2 cellular contexts compared by ENCODE assay signal in the genomic region with DNA sequence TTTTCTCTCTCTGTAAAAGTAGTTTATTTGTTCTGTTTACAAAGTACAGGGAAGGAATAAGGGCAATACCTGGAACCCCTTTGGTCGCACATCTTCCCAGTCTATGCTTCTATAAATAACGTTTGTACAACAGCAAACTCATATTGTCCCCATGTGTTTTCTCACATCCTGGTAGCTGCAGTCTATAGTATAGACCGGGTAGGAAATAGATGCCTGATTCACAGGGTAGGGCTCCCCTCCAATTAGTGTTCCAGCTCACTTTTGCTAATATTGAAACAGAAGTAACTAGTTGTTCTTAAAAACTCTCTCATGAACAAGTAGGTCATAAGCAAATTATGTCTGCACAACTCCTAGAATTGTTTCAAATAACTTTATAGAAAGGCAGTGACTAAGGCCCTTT.
TF ChIP-seq lines count a peak whose summit lies in the region.

No MANE protein-coding gene starts in this region.

TF ChIP-seq in SK-N-SH, 30 proteins besides CTCF, POLR2A, EP300 and RAD21 (continued from another document):
- TF ChIP-seq, protein P1, sequence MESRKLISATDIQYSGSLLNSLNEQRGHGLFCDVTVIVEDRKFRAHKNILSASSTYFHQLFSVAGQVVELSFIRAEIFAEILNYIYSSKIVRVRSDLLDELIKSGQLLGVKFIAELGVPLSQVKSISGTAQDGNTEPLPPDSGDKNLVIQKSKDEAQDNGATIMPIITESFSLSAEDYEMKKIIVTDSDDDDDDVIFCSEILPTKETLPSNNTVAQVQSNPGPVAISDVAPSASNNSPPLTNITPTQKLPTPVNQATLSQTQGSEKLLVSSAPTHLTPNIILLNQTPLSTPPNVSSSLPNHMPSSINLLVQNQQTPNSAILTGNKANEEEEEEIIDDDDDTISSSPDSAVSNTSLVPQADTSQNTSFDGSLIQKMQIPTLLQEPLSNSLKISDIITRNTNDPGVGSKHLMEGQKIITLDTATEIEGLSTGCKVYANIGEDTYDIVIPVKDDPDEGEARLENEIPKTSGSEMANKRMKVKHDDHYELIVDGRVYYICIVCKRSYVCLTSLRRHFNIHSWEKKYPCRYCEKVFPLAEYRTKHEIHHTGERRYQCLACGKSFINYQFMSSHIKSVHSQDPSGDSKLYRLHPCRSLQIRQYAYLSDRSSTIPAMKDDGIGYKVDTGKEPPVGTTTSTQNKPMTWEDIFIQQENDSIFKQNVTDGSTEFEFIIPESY (IDR thresholded peaks at IDR 0.05; ENCODE audit: borderline replicate concordance, low read depth) = no peak
- TF ChIP-seq FOSL2 (IDR thresholded peaks at IDR 0.05; ENCODE audit: borderline replicate concordance, low read depth) (no peak), RXRA (IDR thresholded peaks at IDR 0.05; ENCODE audit: borderline replicate concordance, low read depth) (no peak), TAF1 (IDR thresholded peaks at IDR 0.05; ENCODE audit: borderline replicate concordance, low read depth, low read length) (no peak), TEAD4 (IDR thresholded peaks at IDR 0.05; ENCODE audit: borderline replicate concordance, insufficient read depth) (no peak), TCF12 (IDR thresholded peaks at IDR 0.05) (no peak), FOXJ3 (CRISPR knock-in tag; IDR thresholded peaks at IDR 0.05) (no peak), ELF1 (IDR thresholded peaks at IDR 0.05) (no peak), RCOR1 (IDR thresholded peaks at IDR 0.05; ENCODE audit: low read length) (no peak), MXI1 (IDR thresholded peaks at IDR 0.05; ENCODE audit: low read depth, low read length) (no peak)
- TF ChIP-seq, protein P2, sequence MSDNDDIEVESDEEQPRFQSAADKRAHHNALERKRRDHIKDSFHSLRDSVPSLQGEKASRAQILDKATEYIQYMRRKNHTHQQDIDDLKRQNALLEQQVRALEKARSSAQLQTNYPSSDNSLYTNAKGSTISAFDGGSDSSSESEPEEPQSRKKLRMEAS (IDR thresholded peaks at IDR 0.05; ENCODE audit: low read depth) = no peak
- TF ChIP-seq, protein P3, sequence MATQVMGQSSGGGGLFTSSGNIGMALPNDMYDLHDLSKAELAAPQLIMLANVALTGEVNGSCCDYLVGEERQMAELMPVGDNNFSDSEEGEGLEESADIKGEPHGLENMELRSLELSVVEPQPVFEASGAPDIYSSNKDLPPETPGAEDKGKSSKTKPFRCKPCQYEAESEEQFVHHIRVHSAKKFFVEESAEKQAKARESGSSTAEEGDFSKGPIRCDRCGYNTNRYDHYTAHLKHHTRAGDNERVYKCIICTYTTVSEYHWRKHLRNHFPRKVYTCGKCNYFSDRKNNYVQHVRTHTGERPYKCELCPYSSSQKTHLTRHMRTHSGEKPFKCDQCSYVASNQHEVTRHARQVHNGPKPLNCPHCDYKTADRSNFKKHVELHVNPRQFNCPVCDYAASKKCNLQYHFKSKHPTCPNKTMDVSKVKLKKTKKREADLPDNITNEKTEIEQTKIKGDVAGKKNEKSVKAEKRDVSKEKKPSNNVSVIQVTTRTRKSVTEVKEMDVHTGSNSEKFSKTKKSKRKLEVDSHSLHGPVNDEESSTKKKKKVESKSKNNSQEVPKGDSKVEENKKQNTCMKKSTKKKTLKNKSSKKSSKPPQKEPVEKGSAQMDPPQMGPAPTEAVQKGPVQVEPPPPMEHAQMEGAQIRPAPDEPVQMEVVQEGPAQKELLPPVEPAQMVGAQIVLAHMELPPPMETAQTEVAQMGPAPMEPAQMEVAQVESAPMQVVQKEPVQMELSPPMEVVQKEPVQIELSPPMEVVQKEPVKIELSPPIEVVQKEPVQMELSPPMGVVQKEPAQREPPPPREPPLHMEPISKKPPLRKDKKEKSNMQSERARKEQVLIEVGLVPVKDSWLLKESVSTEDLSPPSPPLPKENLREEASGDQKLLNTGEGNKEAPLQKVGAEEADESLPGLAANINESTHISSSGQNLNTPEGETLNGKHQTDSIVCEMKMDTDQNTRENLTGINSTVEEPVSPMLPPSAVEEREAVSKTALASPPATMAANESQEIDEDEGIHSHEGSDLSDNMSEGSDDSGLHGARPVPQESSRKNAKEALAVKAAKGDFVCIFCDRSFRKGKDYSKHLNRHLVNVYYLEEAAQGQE (IDR thresholded peaks at IDR 0.05; ENCODE audit: low read depth, low read length) = no peak
- TF ChIP-seq, protein P4, sequence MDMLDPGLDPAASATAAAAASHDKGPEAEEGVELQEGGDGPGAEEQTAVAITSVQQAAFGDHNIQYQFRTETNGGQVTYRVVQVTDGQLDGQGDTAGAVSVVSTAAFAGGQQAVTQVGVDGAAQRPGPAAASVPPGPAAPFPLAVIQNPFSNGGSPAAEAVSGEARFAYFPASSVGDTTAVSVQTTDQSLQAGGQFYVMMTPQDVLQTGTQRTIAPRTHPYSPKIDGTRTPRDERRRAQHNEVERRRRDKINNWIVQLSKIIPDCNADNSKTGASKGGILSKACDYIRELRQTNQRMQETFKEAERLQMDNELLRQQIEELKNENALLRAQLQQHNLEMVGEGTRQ (IDR thresholded peaks at IDR 0.05; ENCODE audit: borderline replicate concordance, low read depth, low read length) = no peak

TF ChIP-seq in SK-N-SH treated with all-trans-retinoic acid at 6 μM for 48 hours, 23 proteins besides CTCF, POLR2A, EP300 and RAD21 (continued from another document):
- no peak for TF ChIP-seq SNAI2 (CRISPR knock-in tag; IDR thresholded peaks at IDR 0.05)
- no peak for TF ChIP-seq PPARA (CRISPR knock-in tag; IDR thresholded peaks at IDR 0.05; ENCODE audit: borderline replicate concordance)
- no peak for TF ChIP-seq TCF4 (CRISPR knock-in tag; IDR thresholded peaks at IDR 0.05; ENCODE audit: borderline replicate concordance)
- TF ChIP-seq, protein P5, sequence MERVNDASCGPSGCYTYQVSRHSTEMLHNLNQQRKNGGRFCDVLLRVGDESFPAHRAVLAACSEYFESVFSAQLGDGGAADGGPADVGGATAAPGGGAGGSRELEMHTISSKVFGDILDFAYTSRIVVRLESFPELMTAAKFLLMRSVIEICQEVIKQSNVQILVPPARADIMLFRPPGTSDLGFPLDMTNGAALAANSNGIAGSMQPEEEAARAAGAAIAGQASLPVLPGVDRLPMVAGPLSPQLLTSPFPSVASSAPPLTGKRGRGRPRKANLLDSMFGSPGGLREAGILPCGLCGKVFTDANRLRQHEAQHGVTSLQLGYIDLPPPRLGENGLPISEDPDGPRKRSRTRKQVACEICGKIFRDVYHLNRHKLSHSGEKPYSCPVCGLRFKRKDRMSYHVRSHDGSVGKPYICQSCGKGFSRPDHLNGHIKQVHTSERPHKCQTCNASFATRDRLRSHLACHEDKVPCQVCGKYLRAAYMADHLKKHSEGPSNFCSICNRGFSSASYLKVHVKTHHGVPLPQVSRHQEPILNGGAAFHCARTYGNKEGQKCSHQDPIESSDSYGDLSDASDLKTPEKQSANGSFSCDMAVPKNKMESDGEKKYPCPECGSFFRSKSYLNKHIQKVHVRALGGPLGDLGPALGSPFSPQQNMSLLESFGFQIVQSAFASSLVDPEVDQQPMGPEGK (CRISPR knock-in tag; IDR thresholded peaks at IDR 0.05; ENCODE audit: borderline replicate concordance) = no peak
